ENCODE assay signal across 8 cellular contexts in the genomic region with DNA sequence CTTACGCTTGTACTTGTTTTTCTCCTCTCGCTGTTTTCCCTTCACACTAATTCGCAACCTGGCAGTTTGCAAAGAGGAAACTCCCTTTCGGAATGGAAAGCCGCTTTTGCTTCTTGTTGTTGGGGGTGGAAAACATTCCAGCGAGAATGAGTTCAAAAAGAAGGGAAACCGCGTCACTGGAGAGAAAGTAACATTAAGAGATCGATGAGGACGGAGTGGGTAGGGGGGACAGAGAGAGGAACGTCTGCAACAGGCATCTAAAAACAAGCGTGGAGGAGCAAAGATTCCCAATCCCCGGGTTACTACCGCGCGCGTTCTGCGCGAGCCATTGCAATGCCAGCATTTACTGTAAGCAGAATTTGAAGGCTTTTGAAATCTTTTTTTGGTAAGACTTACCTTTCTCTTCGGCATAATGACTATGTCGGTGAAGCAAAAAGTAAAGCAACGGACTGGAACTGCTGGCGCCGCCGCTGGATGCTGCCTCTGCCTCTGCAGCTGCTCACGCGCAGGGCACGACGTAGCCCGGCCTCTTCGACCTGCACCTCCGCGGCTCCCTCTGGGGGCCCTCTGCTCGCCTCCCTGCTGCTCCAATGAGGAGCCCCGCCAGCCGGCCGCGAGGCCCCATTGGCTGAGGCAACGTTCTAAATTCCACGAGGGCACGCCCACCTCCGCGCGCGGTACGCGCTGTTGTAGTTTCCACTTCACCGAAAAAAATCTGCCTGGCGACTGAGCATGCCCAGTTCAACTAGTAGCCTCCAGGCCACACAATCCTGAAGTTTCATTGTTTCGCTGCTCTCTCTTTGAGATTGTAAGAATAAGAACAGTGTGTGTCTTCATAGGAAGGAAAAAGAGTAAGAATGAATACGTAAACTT. TPM values are rescaled to one million over a fixed set of nuclear protein-coding genes. Genes with fewer than 3 reads are reported as not detected.
DNase-seq lines count a peak whose midpoint lies in the region; ATAC-seq and TF ChIP-seq lines count a peak whose summit lies in the region.

Gene HMGN3, minus strand, starts transcription at position 533 of the 873 bp plus-strand sequence.

- H3F3A ChIP-seq in DOHH2 (ENCODE audit: control insufficient read depth, insufficient read depth), result no peaks in the 10 kb centered on the region
- peaks cover 18% of the 10 kb centered on the region; the same call in 1 of the 2 replicates for H3F3A ChIP-seq in GM23248 (ENCODE audit: insufficient read depth)

- H3K4me3 Mint-ChIP-seq in activated T-helper 2 cell treated with anti-CD3 and anti-CD28 coated beads, Interferon-gamma antibody, Interleukin-2, Interleukin-4, amounts not matched to agents 10 μg/mL and 5 μg/mL and 100 μg/mL, durations not matched to agents 14 hours and 24 hours and 36 hours (ENCODE audit: low read depth), result peak within 1 kb of the TSS; percentile 99
- peak within 1 kb of the TSS; percentile 90 to 99 (median 98) for H3K4me3 Mint-ChIP-seq in naive thymus-derived CD8-positive, alpha-beta T cell

- peak within 1 kb of the TSS; percentile 99 for H2AFZ ChIP-seq in GM23248

- intact Hi-C loops in activated T-helper 2 cell treated with anti-CD3 and anti-CD28 coated beads, Interferon-gamma antibody, Interleukin-2, Interleukin-4, amounts not matched to agents 10 μg/mL and 5 μg/mL and 100 μg/mL, durations not matched to agents 14 hours and 24 hours and 36 hours (cut with micrococcal nuclease), result loop anchor here (1.0 to 10.0 kb wide), 7 partner anchors 101 to 870 kb away; partner anchors contain the start of genes BCKDHB, IRAK1BP1, LCA5 and PHIP

- ATAC-seq in naive thymus-derived CD8-positive, alpha-beta T cell, result peak; percentile 97

- peak within 1 kb of the TSS; percentile 96 for H3K27ac Mint-ChIP-seq in activated T-helper 2 cell treated with anti-CD3 and anti-CD28 coated beads, Interferon-gamma antibody, Interleukin-2, Interleukin-4, amounts not matched to agents 10 μg/mL and 5 μg/mL and 100 μg/mL, durations not matched to agents 14 hours and 24 hours and 36 hours
- H3K27ac Mint-ChIP-seq in naive thymus-derived CD8-positive, alpha-beta T cell, result peak within 1 kb of the TSS; percentile 87 to 97 (median 90)

- H3K9me2 ChIP-seq in DOHH2 (replicated peaks; ENCODE audit: control insufficient read depth, low read length), result no peaks in the 10 kb centered on the region
- H3K9me2 ChIP-seq in GM23248 (ENCODE audit: insufficient read depth), result no peaks in the 10 kb centered on the region

- peak within 1 kb of the TSS; percentile 95 for H3K9ac ChIP-seq in GM23248

- H3K4me3 ChIP-seq in DOHH2 (ENCODE audit: low read length) (peak within 1 kb of the TSS; percentile 98), GM23248 (peak within 1 kb of the TSS; percentile 97), fibroblast of mammary gland (ENCODE audit: control insufficient read depth, low read depth, low read length) (peak within 1 kb of the TSS; percentile 93)

- H3K4me1 Mint-ChIP-seq in activated T-helper 2 cell treated with anti-CD3 and anti-CD28 coated beads, Interferon-gamma antibody, Interleukin-2, Interleukin-4, amounts not matched to agents 10 μg/mL and 5 μg/mL and 100 μg/mL, durations not matched to agents 14 hours and 24 hours and 36 hours (ENCODE audit: low read depth), result peaks cover 22% of the 10 kb centered on the region
- peaks cover 8 to 34% (median 23%) of the 10 kb centered on the region in 4 donors for H3K4me1 Mint-ChIP-seq in naive thymus-derived CD8-positive, alpha-beta T cell

- DNase-seq in GM23248 (peak; percentile 97), Kasumi-1 (lab: John Stamatoyannopoulos, UW) (peak; percentile 94 to 95), RWPE1 (ENCODE audit: low spot score) (peak; percentile 86), fibroblast of mammary gland (ENCODE audit: low read depth) (peak; percentile 88)
- peak; percentile 92 for DNase-seq in activated T-helper 2 cell treated with anti-CD3 and anti-CD28 coated beads, Interferon-gamma antibody, Interleukin-2, Interleukin-4, amounts not matched to agents 10 μg/mL and 5 μg/mL and 100 μg/mL, durations not matched to agents 14 hours and 24 hours and 36 hours (ENCODE audit: low spot score)
- DNase-seq in naive thymus-derived CD8-positive, alpha-beta T cell, result peak; percentile 85 to 95 (median 92)
- peak; percentile 86 to 92 (median 91) for DNase-seq in stimulated activated naive CD4-positive, alpha-beta T cell (lab: John Stamatoyannopoulos, UW)

- H3K36me3 ChIP-seq in DOHH2 (ENCODE audit: control insufficient read depth, low read length) (peaks cover 18% of the 10 kb centered on the region), GM23248 (ENCODE audit: low read depth) (no peaks in the 10 kb centered on the region)

- no peaks in the 10 kb centered on the region for H3K9me3 Mint-ChIP-seq in activated T-helper 2 cell treated with anti-CD3 and anti-CD28 coated beads, Interferon-gamma antibody, Interleukin-2, Interleukin-4, amounts not matched to agents 10 μg/mL and 5 μg/mL and 100 μg/mL, durations not matched to agents 14 hours and 24 hours and 36 hours
- H3K9me3 Mint-ChIP-seq in naive thymus-derived CD8-positive, alpha-beta T cell, result no peaks in the 10 kb centered on the region

- H3K4me1 ChIP-seq in DOHH2 (ENCODE audit: control insufficient read depth, low read length) (peaks cover 31% of the 10 kb centered on the region), GM23248 (ENCODE audit: insufficient read depth) (peaks cover 6% of the 10 kb centered on the region)

- H3K79me2 ChIP-seq in DOHH2 (ENCODE audit: control insufficient read depth, low read length) (peaks cover 49% of the 10 kb centered on the region), GM23248 (ENCODE audit: insufficient read depth) (peaks cover 35% of the 10 kb centered on the region)

- H4K20me1 ChIP-seq in DOHH2 (ENCODE audit: control insufficient read depth, insufficient read depth, low read depth, low read length), result no peaks in the 10 kb centered on the region
- no peaks in the 10 kb centered on the region for H4K20me1 ChIP-seq in GM23248 (ENCODE audit: insufficient read depth)

- no peaks in the 10 kb centered on the region for H3K27me3 ChIP-seq in DOHH2 (ENCODE audit: control insufficient read depth, low read length)
- no peaks in the 10 kb centered on the region for H3K27me3 ChIP-seq in GM23248 (replicated peaks; ENCODE audit: insufficient read depth)

- H3K9me3 ChIP-seq in DOHH2 (ENCODE audit: control insufficient read depth, insufficient read depth, low read length), result no peaks in the 10 kb centered on the region
- no peaks in the 10 kb centered on the region for H3K9me3 ChIP-seq in GM23248 (ENCODE audit: low read depth)

- in situ Hi-C loops in GM23248 (cut with MboI), result no loop called here

- no peaks in the 10 kb centered on the region for H3K27me3 Mint-ChIP-seq in activated T-helper 2 cell treated with anti-CD3 and anti-CD28 coated beads, Interferon-gamma antibody, Interleukin-2, Interleukin-4, amounts not matched to agents 10 μg/mL and 5 μg/mL and 100 μg/mL, durations not matched to agents 14 hours and 24 hours and 36 hours (ENCODE audit: low read depth)
- H3K27me3 Mint-ChIP-seq in naive thymus-derived CD8-positive, alpha-beta T cell, result no peaks in the 10 kb centered on the region

- WGBS in GM23248 (ENCODE audit: low coverage in 1 of 2, low lambda C conversion rate in 2 of 2, missing lambda C conversion rate in 2 of 2), 2 experiments, result 4 to 5% methylated on average over 44 to 51 of the region's 51 CpGs

- peaks cover 3% of the 10 kb centered on the region for H3K36me3 Mint-ChIP-seq in activated T-helper 2 cell treated with anti-CD3 and anti-CD28 coated beads, Interferon-gamma antibody, Interleukin-2, Interleukin-4, amounts not matched to agents 10 μg/mL and 5 μg/mL and 100 μg/mL, durations not matched to agents 14 hours and 24 hours and 36 hours (ENCODE audit: low read depth)
- H3K36me3 Mint-ChIP-seq in naive thymus-derived CD8-positive, alpha-beta T cell, result peaks cover 0 to 3% (median 3%) of the 10 kb centered on the region in 3 donors

- POLR2A ChIA-PET in RWPE1 (lab: Yijun Ruan, JAX; ENCODE audit: low non-redundant PET), result no interaction called here
- POLR2A ChIA-PET in naive thymus-derived CD8-positive, alpha-beta T cell (lab: Charles Lee), result interaction anchor here (1.9 kb wide), 1 partner anchor 157 kb away, joined by 9 read pairs; the partner anchor contains the start of gene PHIP

- CTCF ChIA-PET in RWPE1 (lab: Yijun Ruan, JAX), result no interaction called here

- H3K4me2 ChIP-seq in DOHH2 (ENCODE audit: low read length), result peak within 1 kb of the TSS; percentile 84
- peak within 1 kb of the TSS; percentile 92 for H3K4me2 ChIP-seq in GM23248 (ENCODE audit: unreplicated experiment)

- TF ChIP-seq CTCF in DOHH2 (IDR thresholded peaks at IDR 0.05; ENCODE audit: low read depth, low read length, poor library complexity, severe bottlenecking), result no peak
- TF ChIP-seq CTCF in RWPE1 (conservative IDR thresholded peaks at IDR 0.05; ENCODE audit: low read depth), result no peak
- TF ChIP-seq CTCF in fibroblast of mammary gland (conservative IDR thresholded peaks at IDR 0.05; ENCODE audit: control insufficient read depth, insufficient read depth, low read depth, low read length), result no peak

- H3K27ac ChIP-seq in DOHH2 (ENCODE audit: low read depth, low read length) (peak within 1 kb of the TSS; percentile 67), GM23248 (peak within 1 kb of the TSS; percentile 91), RWPE1 (peak within 1 kb of the TSS; percentile 87)

RNA-seq across cellular contexts. Expression of gene HMGN3, which starts in this region (rescaled TPM):
- 17.6 and 30.0 TPM in 2 replicates for total RNA-seq in GM23248 (2014; rRNA removed; shearing (Covaris generic))
- polyA plus RNA-seq in GM23248 (2016; fragmentation: Nextera tagmentation; extraction: Ambion mirVana), result 84.4 and 86.5 TPM in 2 replicates
- 66.3 and 68.7 TPM in 2 replicates for total RNA-seq in activated T-helper 2 cell treated with anti-CD3 and anti-CD28 coated beads, Interferon-gamma antibody, Interleukin-2, Interleukin-4, amounts not matched to agents 10 μg/mL and 5 μg/mL and 100 μg/mL, durations not matched to agents 14 hours and 24 hours and 36 hours
- 10 to 100 TPM; 64.6 to 64.8 TPM for total RNA-seq in naive thymus-derived CD8-positive, alpha-beta T cell
- polyA plus RNA-seq in naive thymus-derived CD8-positive, alpha-beta T cell, result 100 to 1,000 TPM; 106 to 114 (median 113) TPM

Comparison
In these comparisons a context has a peak if more than half of its experiments do, and no peak if none do; other contexts are left out.
1. Peak in every context shown above with its lines: DNase-seq, ATAC-seq, H3K4me3 ChIP-seq and H3K27ac ChIP-seq.